In genomic region chr2:128384956-128385355, GRCh38 we compare ENCODE assay signal across 16 cellular contexts.
"Had no signal": no experiment of that assay in that cellular context is flagged by ENCODE, and none has a peak within 500 bp of the region (broad histone marks: within the 10 kb centered on the region; RNA-seq: fewer than 3 reads in every experiment).

No MANE protein-coding gene starts in this region.

- H3K4me3 Mint-ChIP-seq: activated CD4-positive, alpha-beta memory T cell treated with anti-CD3 and anti-CD28 coated beads, Interleukin-2, amount 10 ng/mL, durations not matched to agents 7 days and 5 days; activated CD8-positive, alpha-beta memory T cell treated with anti-CD3 and anti-CD28 coated beads, Interleukin-2, amount 10 ng/mL, durations not matched to agents 7 days and 5 days; activated naive CD4-positive, alpha-beta T cell treated with anti-CD3 and anti-CD28 coated beads, Interleukin-2, amount 10 ng/mL, durations not matched to agents 7 days and 5 days; activated T-helper 17 cell treated with anti-CD3 and anti-CD28 coated beads, Interleukin-2, amount 50 U/mL, for 72 hours; immature natural killer cell; naive thymus-derived CD8-positive, alpha-beta T cell had no signal

- H3K36me3 Mint-ChIP-seq: activated CD8-positive, alpha-beta memory T cell treated with anti-CD3 and anti-CD28 coated beads, Interleukin-2, amount 10 ng/mL, durations not matched to agents 7 days and 5 days; activated naive CD4-positive, alpha-beta T cell treated with anti-CD3 and anti-CD28 coated beads, Interleukin-2, amount 10 ng/mL, durations not matched to agents 7 days and 5 days; immature natural killer cell; naive thymus-derived CD8-positive, alpha-beta T cell had no signal

- DNase-seq: activated CD4-positive, alpha-beta memory T cell treated with anti-CD3 and anti-CD28 coated beads, Interleukin-2, amount 10 ng/mL, durations not matched to agents 7 days and 5 days; activated CD8-positive, alpha-beta memory T cell treated with anti-CD3 and anti-CD28 coated beads, Interleukin-2, amount 10 ng/mL, durations not matched to agents 7 days and 5 days; activated naive CD4-positive, alpha-beta T cell treated with anti-CD3 and anti-CD28 coated beads, Interleukin-2, amount 10 ng/mL, durations not matched to agents 7 days and 5 days; activated T-cell treated with anti-CD3 and anti-CD28 coated beads, Interleukin-2, amount 50 U/mL, for 1 hour; dermis blood vessel endothelial cell; effector memory CD4-positive, alpha-beta T cell; esophagus squamous epithelium; immature natural killer cell; mesenchymal stem cell; stimulated activated CD4-positive, alpha-beta T cell treated with anti-CD3 and anti-CD28 coated beads, Interleukin-2, amount 100 ng/mL, for 24 hours; T-helper 2 cell; WERI-Rb-1 had no signal

- H3K79me2 ChIP-seq: parathyroid adenoma had no signal

- H3K4me1 ChIP-seq: parathyroid adenoma had no signal

- H3K27me3 ChIP-seq: esophagus squamous epithelium, neutrophil had no signal

- H3K9me3 ChIP-seq: esophagus squamous epithelium, neutrophil had no signal

- H3K4me1 Mint-ChIP-seq: activated CD4-positive, alpha-beta memory T cell treated with anti-CD3 and anti-CD28 coated beads, Interleukin-2, amount 10 ng/mL, durations not matched to agents 7 days and 5 days; activated naive CD4-positive, alpha-beta T cell treated with anti-CD3 and anti-CD28 coated beads, Interleukin-2, amount 10 ng/mL, durations not matched to agents 7 days and 5 days; activated T-helper 17 cell treated with anti-CD3 and anti-CD28 coated beads, Interleukin-2, amount 50 U/mL, for 72 hours had no signal

- H3K9me3 Mint-ChIP-seq: activated CD4-positive, alpha-beta memory T cell treated with anti-CD3 and anti-CD28 coated beads, Interleukin-2, amount 10 ng/mL, durations not matched to agents 7 days and 5 days; activated naive CD4-positive, alpha-beta T cell treated with anti-CD3 and anti-CD28 coated beads, Interleukin-2, amount 10 ng/mL, durations not matched to agents 7 days and 5 days; activated T-helper 17 cell treated with anti-CD3 and anti-CD28 coated beads, Interleukin-2, amount 50 U/mL, for 72 hours; immature natural killer cell; naive thymus-derived CD8-positive, alpha-beta T cell had no signal

- H3K9ac ChIP-seq: parathyroid adenoma had no signal

- H3K36me3 ChIP-seq: esophagus squamous epithelium, neutrophil, WERI-Rb-1 had no signal

- H3K27ac Mint-ChIP-seq: activated CD4-positive, alpha-beta memory T cell treated with anti-CD3 and anti-CD28 coated beads, Interleukin-2, amount 10 ng/mL, durations not matched to agents 7 days and 5 days; activated CD8-positive, alpha-beta memory T cell treated with anti-CD3 and anti-CD28 coated beads, Interleukin-2, amount 10 ng/mL, durations not matched to agents 7 days and 5 days; activated naive CD4-positive, alpha-beta T cell treated with anti-CD3 and anti-CD28 coated beads, Interleukin-2, amount 10 ng/mL, durations not matched to agents 7 days and 5 days; activated T-helper 17 cell treated with anti-CD3 and anti-CD28 coated beads, Interleukin-2, amount 50 U/mL, for 72 hours; immature natural killer cell; naive thymus-derived CD8-positive, alpha-beta T cell had no signal

- H3K27me3 Mint-ChIP-seq: activated CD4-positive, alpha-beta memory T cell treated with anti-CD3 and anti-CD28 coated beads, Interleukin-2, amount 10 ng/mL, durations not matched to agents 7 days and 5 days; activated T-helper 17 cell treated with anti-CD3 and anti-CD28 coated beads, Interleukin-2, amount 50 U/mL, for 72 hours; naive thymus-derived CD8-positive, alpha-beta T cell had no signal

- H3K27ac ChIP-seq: esophagus squamous epithelium, neutrophil, parathyroid adenoma, WERI-Rb-1 had no signal

- ATAC-seq: activated CD8-positive, alpha-beta memory T cell treated with anti-CD3 and anti-CD28 coated beads, Interleukin-2, amount 10 ng/mL, durations not matched to agents 7 days and 5 days; activated T-helper 17 cell treated with anti-CD3 and anti-CD28 coated beads, Interleukin-2, amount 50 U/mL, for 72 hours; naive thymus-derived CD8-positive, alpha-beta T cell had no signal

- H2AFZ ChIP-seq: parathyroid adenoma had no signal

- H3K4me3 ChIP-seq: esophagus squamous epithelium had no signal
